Comparison of ENCODE assay signal across 1 cellular context in the genomic region with DNA sequence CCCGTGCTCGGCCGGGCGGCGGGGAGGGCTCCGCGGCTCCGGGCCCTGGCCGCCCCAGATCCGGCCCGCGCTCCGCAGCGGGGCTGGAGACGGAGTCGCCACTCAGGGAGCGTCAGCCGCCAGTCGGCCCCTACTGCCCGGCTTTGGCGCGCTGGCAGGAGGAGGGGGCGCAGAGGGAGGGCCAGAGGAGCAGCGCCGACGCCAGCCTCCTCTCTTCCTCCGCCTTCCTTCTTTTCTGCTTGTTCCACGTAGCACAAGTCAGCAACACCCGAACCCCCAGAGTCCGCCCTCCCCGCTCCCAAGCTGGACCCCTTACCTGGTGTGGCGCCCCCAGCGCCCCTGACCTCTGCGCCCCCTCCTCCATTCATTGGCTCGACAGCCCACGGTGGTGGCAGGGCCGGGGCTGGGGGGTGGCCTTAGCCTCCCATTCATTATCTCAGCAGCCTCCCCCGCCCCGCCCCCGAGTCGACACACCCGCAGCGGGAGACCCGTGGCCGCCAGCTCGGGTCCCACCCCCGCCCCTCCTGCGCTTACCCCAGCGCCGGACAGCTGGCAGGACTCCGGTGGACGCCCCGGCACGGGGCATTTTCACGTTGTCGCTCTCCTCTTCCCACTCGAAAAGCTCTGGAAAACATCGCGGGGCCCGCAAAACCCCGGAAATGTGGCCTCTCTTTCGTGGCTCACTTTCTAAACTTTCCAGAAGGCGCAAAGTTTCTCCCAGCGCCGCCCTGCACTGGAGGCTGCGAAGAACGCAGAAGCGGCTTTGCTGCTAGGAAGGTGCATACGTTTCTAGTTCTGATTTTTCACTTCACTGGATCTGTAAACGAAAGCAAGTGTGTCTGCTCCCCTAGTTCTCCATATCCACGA.
TF ChIP-seq lines count a peak whose summit lies in the region.

A gene with protein sequence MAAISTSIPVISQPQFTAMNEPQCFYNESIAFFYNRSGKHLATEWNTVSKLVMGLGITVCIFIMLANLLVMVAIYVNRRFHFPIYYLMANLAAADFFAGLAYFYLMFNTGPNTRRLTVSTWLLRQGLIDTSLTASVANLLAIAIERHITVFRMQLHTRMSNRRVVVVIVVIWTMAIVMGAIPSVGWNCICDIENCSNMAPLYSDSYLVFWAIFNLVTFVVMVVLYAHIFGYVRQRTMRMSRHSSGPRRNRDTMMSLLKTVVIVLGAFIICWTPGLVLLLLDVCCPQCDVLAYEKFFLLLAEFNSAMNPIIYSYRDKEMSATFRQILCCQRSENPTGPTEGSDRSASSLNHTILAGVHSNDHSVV (minus strand): TSS at position 135 of the 867 bp plus-strand sequence. CDS start 66,353 bp downstream, outside the sequence.

TF ChIP-seq in HEK293, 187 proteins besides CTCF, POLR2A, EP300 and RAD21 (continued from another document):
- TF ChIP-seq, protein P1, sequence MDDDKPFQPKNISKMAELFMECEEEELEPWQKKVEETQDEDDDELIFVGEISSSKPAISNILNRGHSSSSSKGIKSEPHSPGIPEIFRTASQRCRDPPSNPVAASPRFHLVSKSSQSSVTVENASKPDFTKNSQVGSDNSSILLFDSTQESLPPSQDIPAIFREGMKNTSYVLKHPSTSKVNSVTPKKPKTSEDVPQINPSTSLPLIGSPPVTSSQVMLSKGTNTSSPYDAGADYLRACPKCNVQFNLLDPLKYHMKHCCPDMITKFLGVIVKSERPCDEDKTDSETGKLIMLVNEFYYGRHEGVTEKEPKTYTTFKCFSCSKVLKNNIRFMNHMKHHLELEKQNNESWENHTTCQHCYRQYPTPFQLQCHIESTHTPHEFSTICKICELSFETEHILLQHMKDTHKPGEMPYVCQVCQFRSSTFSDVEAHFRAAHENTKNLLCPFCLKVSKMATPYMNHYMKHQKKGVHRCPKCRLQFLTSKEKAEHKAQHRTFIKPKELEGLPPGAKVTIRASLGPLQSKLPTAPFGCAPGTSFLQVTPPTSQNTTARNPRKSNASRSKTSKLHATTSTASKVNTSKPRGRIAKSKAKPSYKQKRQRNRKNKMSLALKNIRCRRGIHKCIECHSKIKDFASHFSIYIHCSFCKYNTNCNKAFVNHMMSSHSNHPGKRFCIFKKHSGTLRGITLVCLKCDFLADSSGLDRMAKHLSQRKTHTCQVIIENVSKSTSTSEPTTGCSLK (tag by site-specific recombination; IDR thresholded peaks at IDR 0.05), result no peak
- TF ChIP-seq GLIS2 (tag by site-specific recombination; IDR thresholded peaks at IDR 0.05), result peak; percentile 57
- TF ChIP-seq ZBTB48 (tag by site-specific recombination; IDR thresholded peaks at IDR 0.05), result peak; percentile 84
- TF ChIP-seq EGR2 (tag by site-specific recombination; IDR thresholded peaks at IDR 0.05; ENCODE audit: low read depth), result peak; percentile 55; the same call in 1 of the 2 replicates
- TF ChIP-seq ZNF311 (tag by site-specific recombination; IDR thresholded peaks at IDR 0.05; ENCODE audit: borderline replicate concordance), result no peak
- TF ChIP-seq ZNF274 (IDR thresholded peaks at IDR 0.05; ENCODE audit: low read length), result no peak
- TF ChIP-seq ZNF274 (tag by site-specific recombination; IDR thresholded peaks at IDR 0.05; ENCODE audit: borderline replicate concordance), result no peak
- TF ChIP-seq ZNF830 (tag by site-specific recombination; IDR thresholded peaks at IDR 0.05; ENCODE audit: low read depth), result no peak
- TF ChIP-seq ZNF146 (tag by site-specific recombination; IDR thresholded peaks at IDR 0.05), result no peak
- TF ChIP-seq, protein P2, sequence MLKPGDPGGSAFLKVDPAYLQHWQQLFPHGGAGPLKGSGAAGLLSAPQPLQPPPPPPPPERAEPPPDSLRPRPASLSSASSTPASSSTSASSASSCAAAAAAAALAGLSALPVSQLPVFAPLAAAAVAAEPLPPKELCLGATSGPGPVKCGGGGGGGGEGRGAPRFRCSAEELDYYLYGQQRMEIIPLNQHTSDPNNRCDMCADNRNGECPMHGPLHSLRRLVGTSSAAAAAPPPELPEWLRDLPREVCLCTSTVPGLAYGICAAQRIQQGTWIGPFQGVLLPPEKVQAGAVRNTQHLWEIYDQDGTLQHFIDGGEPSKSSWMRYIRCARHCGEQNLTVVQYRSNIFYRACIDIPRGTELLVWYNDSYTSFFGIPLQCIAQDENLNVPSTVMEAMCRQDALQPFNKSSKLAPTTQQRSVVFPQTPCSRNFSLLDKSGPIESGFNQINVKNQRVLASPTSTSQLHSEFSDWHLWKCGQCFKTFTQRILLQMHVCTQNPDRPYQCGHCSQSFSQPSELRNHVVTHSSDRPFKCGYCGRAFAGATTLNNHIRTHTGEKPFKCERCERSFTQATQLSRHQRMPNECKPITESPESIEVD (tag by site-specific recombination; IDR thresholded peaks at IDR 0.05), result no peak
- TF ChIP-seq ZFP37 (tag by site-specific recombination; IDR thresholded peaks at IDR 0.05), result no peak
- TF ChIP-seq ZNF561 (tag by site-specific recombination; IDR thresholded peaks at IDR 0.05; ENCODE audit: borderline replicate concordance), result no peak
- no peak for TF ChIP-seq ZNF211 (tag by site-specific recombination; IDR thresholded peaks at IDR 0.05; ENCODE audit: low read depth)
- TF ChIP-seq, protein P3, sequence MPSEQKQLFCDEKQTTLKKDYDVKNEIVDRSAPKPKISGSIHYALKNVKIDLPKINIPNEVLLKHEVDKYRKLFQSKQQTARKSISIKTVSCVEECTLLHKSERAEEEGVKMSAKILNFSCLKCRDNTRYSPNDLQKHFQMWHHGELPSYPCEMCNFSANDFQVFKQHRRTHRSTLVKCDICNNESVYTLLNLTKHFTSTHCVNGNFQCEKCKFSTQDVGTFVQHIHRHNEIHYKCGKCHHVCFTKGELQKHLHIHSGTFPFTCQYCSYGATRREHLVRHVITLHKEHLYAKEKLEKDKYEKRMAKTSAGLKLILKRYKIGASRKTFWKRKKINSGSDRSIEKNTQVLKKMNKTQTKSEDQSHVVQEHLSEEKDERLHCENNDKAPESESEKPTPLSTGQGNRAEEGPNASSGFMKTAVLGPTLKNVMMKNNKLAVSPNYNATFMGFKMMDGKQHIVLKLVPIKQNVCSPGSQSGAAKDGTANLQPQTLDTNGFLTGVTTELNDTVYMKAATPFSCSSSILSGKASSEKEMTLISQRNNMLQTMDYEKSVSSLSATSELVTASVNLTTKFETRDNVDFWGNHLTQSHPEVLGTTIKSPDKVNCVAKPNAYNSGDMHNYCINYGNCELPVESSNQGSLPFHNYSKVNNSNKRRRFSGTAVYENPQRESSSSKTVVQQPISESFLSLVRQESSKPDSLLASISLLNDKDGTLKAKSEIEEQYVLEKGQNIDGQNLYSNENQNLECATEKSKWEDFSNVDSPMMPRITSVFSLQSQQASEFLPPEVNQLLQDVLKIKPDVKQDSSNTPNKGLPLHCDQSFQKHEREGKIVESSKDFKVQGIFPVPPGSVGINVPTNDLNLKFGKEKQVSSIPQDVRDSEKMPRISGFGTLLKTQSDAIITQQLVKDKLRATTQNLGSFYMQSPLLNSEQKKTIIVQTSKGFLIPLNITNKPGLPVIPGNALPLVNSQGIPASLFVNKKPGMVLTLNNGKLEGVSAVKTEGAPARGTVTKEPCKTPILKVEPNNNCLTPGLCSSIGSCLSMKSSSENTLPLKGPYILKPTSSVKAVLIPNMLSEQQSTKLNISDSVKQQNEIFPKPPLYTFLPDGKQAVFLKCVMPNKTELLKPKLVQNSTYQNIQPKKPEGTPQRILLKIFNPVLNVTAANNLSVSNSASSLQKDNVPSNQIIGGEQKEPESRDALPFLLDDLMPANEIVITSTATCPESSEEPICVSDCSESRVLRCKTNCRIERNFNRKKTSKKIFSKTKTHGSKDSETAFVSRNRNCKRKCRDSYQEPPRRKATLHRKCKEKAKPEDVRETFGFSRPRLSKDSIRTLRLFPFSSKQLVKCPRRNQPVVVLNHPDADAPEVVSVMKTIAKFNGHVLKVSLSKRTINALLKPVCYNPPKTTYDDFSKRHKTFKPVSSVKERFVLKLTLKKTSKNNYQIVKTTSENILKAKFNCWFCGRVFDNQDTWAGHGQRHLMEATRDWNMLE (tag by site-specific recombination; conservative IDR thresholded peaks at IDR 0.05; ENCODE audit: low read depth), result no peak
- TF ChIP-seq ZNF350 (tag by site-specific recombination; IDR thresholded peaks at IDR 0.05), result no peak
- TF ChIP-seq SP7 (tag by site-specific recombination; IDR thresholded peaks at IDR 0.05), result 0 out of 2 replicates have a peak, but pooled peaks have one; percentile 18
- TF ChIP-seq ZNF610 (tag by site-specific recombination; IDR thresholded peaks at IDR 0.05; ENCODE audit: borderline replicate concordance), result no peak
- no peak for TF ChIP-seq ZBTB17 (tag by site-specific recombination; IDR thresholded peaks at IDR 0.05)
- TF ChIP-seq ZFP69B (tag by site-specific recombination; IDR thresholded peaks at IDR 0.05), result no peak
- peak; percentile 79 for TF ChIP-seq PRDM1 (tag by site-specific recombination; IDR thresholded peaks at IDR 0.05)
- TF ChIP-seq ZNF112 (tag by site-specific recombination; IDR thresholded peaks at IDR 0.05), result no peak
- no peak for TF ChIP-seq ZNF629 (tag by site-specific recombination; IDR thresholded peaks at IDR 0.05)
- no peak for TF ChIP-seq ZNF76 (tag by site-specific recombination; IDR thresholded peaks at IDR 0.05; ENCODE audit: borderline replicate concordance, low read depth)
- no peak for TF ChIP-seq HOXA7 (CRISPR knock-in tag; IDR thresholded peaks at IDR 0.05; ENCODE audit: borderline replicate concordance)
